ENCODE assay signal across 22 cellular contexts in the genomic region with DNA sequence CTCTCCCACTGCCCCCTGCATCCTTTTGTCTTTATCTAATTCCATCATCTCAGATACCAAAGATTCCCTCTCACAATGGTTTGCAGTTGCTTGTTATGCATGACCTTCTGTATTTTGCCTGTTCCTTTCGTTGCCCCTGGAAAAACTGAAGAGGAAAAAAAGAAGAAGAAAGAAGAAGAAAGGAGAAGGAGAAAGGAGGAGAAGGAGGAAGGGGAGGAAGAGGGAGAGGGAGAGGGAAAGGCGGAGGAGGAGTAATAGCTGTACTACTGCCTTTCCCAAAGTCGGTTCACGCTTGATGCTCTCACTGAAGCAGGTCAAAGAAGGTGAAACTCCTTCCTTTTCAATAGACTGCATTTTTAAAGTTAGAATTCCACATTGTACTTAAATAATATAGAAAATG.
DNase-seq lines count a peak whose midpoint lies in the region; ATAC-seq and TF ChIP-seq lines count a peak whose summit lies in the region.
"Had no signal": no experiment of that assay in that cellular context is flagged by ENCODE, and none has a peak within 500 bp of the region (broad histone marks: within the 10 kb centered on the region; RNA-seq: fewer than 3 reads in every experiment).

No MANE protein-coding gene starts in this region.

- H3K9me3 ChIP-seq in A673 (ENCODE audit: low read depth, low read length, poor library complexity, severe bottlenecking): no peaks in the 10 kb centered on the region
- H3K9me3 ChIP-seq in OCI-LY3 (ENCODE audit: insufficient read depth, low read length): no peaks in the 10 kb centered on the region

- no peak overlapping the region for H2AFZ ChIP-seq in OCI-LY3 (ENCODE audit: low read depth, low read length)

- no peaks in the 10 kb centered on the region for H3K79me2 ChIP-seq in OCI-LY3 (ENCODE audit: low read length)

- H3K27me3 ChIP-seq in A673 (replicated peaks; ENCODE audit: insufficient read depth, low read depth, low read length, poor library complexity) (no peaks in the 10 kb centered on the region), OCI-LY3 (ENCODE audit: low read depth, low read length) (peaks cover 7% of the 10 kb centered on the region; the same call in 1 of the 2 replicates)

- POLR2A ChIA-PET in A673 (lab: Charles Lee; ENCODE audit: low non-redundant PET): no interaction called here

- H3K4me3 ChIP-seq in A673 (ENCODE audit: low read depth, low read length, poor library complexity, severe bottlenecking): no peak overlapping the region
- H3K4me3 ChIP-seq in OCI-LY3 (ENCODE audit: low read length): no peak overlapping the region

- CTCF ChIA-PET in A673 (lab: Charles Lee): no interaction called here

- H3K4me1 ChIP-seq in A673 (ENCODE audit: insufficient read depth, low read length, poor library complexity, severe bottlenecking) (peaks cover 75% of the 10 kb centered on the region), OCI-LY3 (ENCODE audit: low read length) (peaks cover 29% of the 10 kb centered on the region)

- TF ChIP-seq CTCF in A673 (conservative IDR thresholded peaks at IDR 0.05; ENCODE audit: low read depth, low read length) (no peak), OCI-LY3 (IDR thresholded peaks at IDR 0.05; ENCODE audit: low read depth, low read length) (no peak)

- ATAC-seq in GM19438 (IDR thresholded peaks at IDR 0.05; ENCODE audit: low read depth, unreplicated experiment): peak; percentile 4
- no peak for ATAC-seq in HG03432 (IDR thresholded peaks at IDR 0.05; ENCODE audit: unreplicated experiment)
- ATAC-seq: CD8-positive, alpha-beta T cell had no signal

- DNase-seq in A673 (ENCODE audit: low spot score): no peak
- peak; percentile 15 for DNase-seq in left kidney (ENCODE audit: low read depth, low spot score)
- DNase-seq in stimulated activated CD4-positive, alpha-beta T cell treated with anti-CD3 and anti-CD28 coated beads, Interleukin-4, amount 100 ng/mL, for 24 hours: no peak
- no peak for DNase-seq in activated CD4-positive, CD25-positive, alpha-beta regulatory T cell (lab: John Stamatoyannopoulos, UW)
- DNase-seq in NCI-H2029 treated with DMSO at 0.1 percent for 48 hours (lab: John Stamatoyannopoulos, UW): no peak
- DNase-seq: AML-193; C1 segment of cervical spinal cord; CD8-positive, alpha-beta T cell; EL; GF-D8; GOT3; KG1; NCI-H1105 treated with DMSO at 0.1 percent for 48 hours; NCI-H2081 treated with DMSO at 0.1 percent for 48 hours; NCI-H2171 treated with DMSO at 0.1 percent for 48 hours; NCI-H524 treated with DMSO at 0.1 percent for 48 hours; NCI-H82; Right ventricle myocardium superior had no signal

- intact Hi-C loops in A673 (cut with micrococcal nuclease; ENCODE audit: unreplicated experiment): no loop called here

- no TSS peak for BruUV-seq in A673 (replicated peaks; lab: Mats Ljungman, UMichigan)

- H3K27ac ChIP-seq in A673 (ENCODE audit: low read depth, low read length, poor library complexity, severe bottlenecking) (peak overlapping the region; percentile 100), OCI-LY3 (ENCODE audit: low read length) (no peak overlapping the region)
- H3K27ac ChIP-seq: 22Rv1 had no signal

- no peak overlapping the region for H3K9ac ChIP-seq in OCI-LY3 (ENCODE audit: low read length)

- no peaks in the 10 kb centered on the region for H4K20me1 ChIP-seq in OCI-LY3 (ENCODE audit: insufficient read depth, low read length)

- peak overlapping the region; percentile 81 for H3K4me2 ChIP-seq in OCI-LY3 (ENCODE audit: low read length)

- H3K36me3 ChIP-seq in A673 (ENCODE audit: insufficient read depth, low read length, poor library complexity, severe bottlenecking): peaks cover 21% of the 10 kb centered on the region
- no peaks in the 10 kb centered on the region for H3K36me3 ChIP-seq in OCI-LY3 (replicated peaks; ENCODE audit: low read depth, low read length)
